In the genomic region with DNA sequence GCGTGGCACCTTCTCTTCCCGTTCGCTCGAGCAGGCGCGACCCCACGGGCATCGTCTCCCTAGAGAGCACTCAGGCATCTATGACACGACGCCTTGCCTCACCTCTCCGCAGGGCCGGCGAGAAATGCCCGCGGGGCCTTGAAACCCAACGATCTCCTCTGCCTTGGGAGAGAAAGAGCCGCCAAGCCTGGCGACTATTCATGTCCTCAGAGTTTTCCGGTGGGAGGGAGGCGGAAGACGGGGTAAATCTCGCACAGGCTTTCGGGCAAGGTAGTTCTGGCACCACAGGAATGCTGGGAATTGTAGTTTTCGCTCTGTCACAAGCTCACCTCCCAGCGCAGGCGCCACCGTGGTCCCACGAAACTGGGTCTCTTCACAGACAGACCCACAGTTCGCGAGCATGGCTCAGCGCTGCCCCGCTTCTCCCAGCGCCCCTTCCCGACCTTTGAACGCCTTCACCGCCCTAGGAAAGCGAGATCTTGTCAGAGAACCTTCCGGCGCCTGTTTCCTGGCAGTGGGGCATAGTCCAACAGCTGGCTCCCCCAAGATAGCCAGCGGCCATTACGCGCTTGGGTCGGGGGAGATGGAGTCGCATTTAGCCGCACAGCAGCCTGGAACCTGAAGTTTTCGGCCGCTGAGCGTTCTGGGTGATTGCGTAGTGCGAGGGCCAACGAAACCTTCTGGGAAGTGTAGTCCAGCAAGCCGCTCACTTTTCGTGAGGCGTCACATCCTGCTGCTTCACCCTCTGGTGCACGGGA, we compare ENCODE assay signal across 8 cellular contexts. TPM values are rescaled to one million over a fixed set of nuclear protein-coding genes. Genes with fewer than 3 reads are reported as not detected.
A peak's percentile ranks its signal among the peaks of the same experiment; 100 is the strongest.
DNase-seq lines count a peak whose midpoint lies in the region; ATAC-seq and TF ChIP-seq lines count a peak whose summit lies in the region.

A gene with protein sequence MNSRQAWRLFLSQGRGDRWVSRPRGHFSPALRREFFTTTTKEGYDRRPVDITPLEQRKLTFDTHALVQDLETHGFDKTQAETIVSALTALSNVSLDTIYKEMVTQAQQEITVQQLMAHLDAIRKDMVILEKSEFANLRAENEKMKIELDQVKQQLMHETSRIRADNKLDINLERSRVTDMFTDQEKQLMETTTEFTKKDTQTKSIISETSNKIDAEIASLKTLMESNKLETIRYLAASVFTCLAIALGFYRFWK (minus strand): TSS at position 597 of the 758 bp plus-strand sequence. CDS start 395 bp downstream, at position 202.

- H3K4me3 ChIP-seq in CD8-positive, alpha-beta memory T cell (ENCODE audit: low read length) = peak within 1 kb of the TSS; percentile 84
- peak within 1 kb of the TSS; percentile 94 for H3K4me3 ChIP-seq in lower lobe of right lung

- peaks cover 25% of the 10 kb centered on the region for H3K4me1 ChIP-seq in CD8-positive, alpha-beta memory T cell (ENCODE audit: insufficient read depth, low read length)
- H3K4me1 ChIP-seq in lower lobe of right lung = peaks cover 37% of the 10 kb centered on the region

- no peaks in the 10 kb centered on the region for H3K9me3 ChIP-seq in CD8-positive, alpha-beta memory T cell (ENCODE audit: low read length)
- H3K9me3 ChIP-seq in lower lobe of right lung = no peaks in the 10 kb centered on the region

- no peaks in the 10 kb centered on the region for H3K36me3 ChIP-seq in CD8-positive, alpha-beta memory T cell (ENCODE audit: insufficient read depth, low read length)
- H3K36me3 ChIP-seq in lower lobe of right lung = no peaks in the 10 kb centered on the region

- H3K27me3 Mint-ChIP-seq in CD8-positive, alpha-beta memory T cell = peaks cover 3 to 6% of the 10 kb centered on the region in 2 donors

- no peak for TF ChIP-seq CTCF in lower lobe of right lung (IDR thresholded peaks at IDR 0.05)

- intact Hi-C loops in lower lobe of right lung (cut with DNase I) = no loop called here

- ATAC-seq in GM19467 (IDR thresholded peaks at IDR 0.05; ENCODE audit: unreplicated experiment) = peak; percentile 88
- peak; percentile 98 to 99 for ATAC-seq in lower lobe of right lung

- peaks cover 1 to 17% (median 4%) of the 10 kb centered on the region in 3 donors for H3K36me3 Mint-ChIP-seq in CD8-positive, alpha-beta memory T cell

- H3K4me3 Mint-ChIP-seq in CD8-positive, alpha-beta memory T cell = peak within 1 kb of the TSS; percentile 97 to 99 (median 98)

- H3K27ac ChIP-seq in CD8-positive, alpha-beta memory T cell (ENCODE audit: low read depth, low read length) = peak within 1 kb of the TSS; percentile 93
- peak within 1 kb of the TSS; percentile 99 for H3K27ac ChIP-seq in lower lobe of right lung

- CTCF ChIA-PET in CD8-positive, alpha-beta memory T cell (lab: Charles Lee) = interaction anchor here (1.0 to 1.7 kb wide), 4 partner anchors 9 to 129 kb away, joined by 3 to 5 read pairs (median 4); partner anchors contain the start of gene PCF11

- H3K9me3 Mint-ChIP-seq in CD8-positive, alpha-beta memory T cell = peaks cover 0 to 8% (median 2%) of the 10 kb centered on the region in 5 donors

- H3K4me1 Mint-ChIP-seq in CD8-positive, alpha-beta memory T cell = peaks cover 40 to 55% (median 42%) of the 10 kb centered on the region in 3 donors

- POLR2A ChIA-PET in CD8-positive, alpha-beta memory T cell (lab: Charles Lee) = interaction anchor here (0.5 to 1.7 kb wide), 7 partner anchors 9 to 385 kb away, joined by 3 to 20 read pairs (median 5); partner anchors contain the start of genes DDIAS, PCF11 and PRCP

- H3K27ac Mint-ChIP-seq in CD8-positive, alpha-beta memory T cell = peak within 1 kb of the TSS; percentile 97 to 100 (median 100)

- H3K27me3 ChIP-seq in CD8-positive, alpha-beta memory T cell (ENCODE audit: insufficient read depth, low read length, poor library complexity, severe bottlenecking) = no peaks in the 10 kb centered on the region
- no peaks in the 10 kb centered on the region for H3K27me3 ChIP-seq in lower lobe of right lung (ENCODE audit: low read depth)

- DNase-seq in CD8-positive, alpha-beta memory T cell = peak; percentile 87 to 98 (median 95)
- peak; percentile 92 for DNase-seq in HS-27A (ENCODE audit: low read depth)
- DNase-seq in NK-92 (lab: John Stamatoyannopoulos, UW; ENCODE audit: unreplicated experiment) = peak; percentile 60
- DNase-seq in activated CD8-positive, alpha-beta memory T cell treated with anti-CD3 and anti-CD28 coated beads for 1 hour (ENCODE audit: extremely low read depth in 1 of 2, low read depth in 1 of 2) = peak; percentile 80
- DNase-seq in effector CD4-positive, alpha-beta T cell = peak; percentile 92
- peak; percentile 96 for DNase-seq in lower lobe of right lung
- peak; percentile 86 to 92 (median 91) for DNase-seq in stimulated activated CD4-positive, alpha-beta T cell treated with anti-CD3 and anti-CD28 coated beads, TNF-alpha, amount 100 ng/mL, for 24 hours (ENCODE audit: low read depth in 3 of 3)

RNA-seq across cellular contexts. Expression of the gene that starts here (rescaled TPM):
- total RNA-seq in CD8-positive, alpha-beta memory T cell = 10 to 100 TPM; 36.7 to 40.6 TPM
- 58.9 TPM for polyA plus RNA-seq in CD8-positive, alpha-beta memory T cell
- 30.0 TPM for total RNA-seq in lower lobe of right lung

Comparison
In these comparisons a context has a peak if more than half of its experiments do, and no peak if none do; other contexts are left out.
1. Peak in every context shown above with its lines: DNase-seq, ATAC-seq, H3K4me3 ChIP-seq and H3K27ac ChIP-seq.